Comparison of ENCODE assay signal across 13 cellular contexts in the genomic region with DNA sequence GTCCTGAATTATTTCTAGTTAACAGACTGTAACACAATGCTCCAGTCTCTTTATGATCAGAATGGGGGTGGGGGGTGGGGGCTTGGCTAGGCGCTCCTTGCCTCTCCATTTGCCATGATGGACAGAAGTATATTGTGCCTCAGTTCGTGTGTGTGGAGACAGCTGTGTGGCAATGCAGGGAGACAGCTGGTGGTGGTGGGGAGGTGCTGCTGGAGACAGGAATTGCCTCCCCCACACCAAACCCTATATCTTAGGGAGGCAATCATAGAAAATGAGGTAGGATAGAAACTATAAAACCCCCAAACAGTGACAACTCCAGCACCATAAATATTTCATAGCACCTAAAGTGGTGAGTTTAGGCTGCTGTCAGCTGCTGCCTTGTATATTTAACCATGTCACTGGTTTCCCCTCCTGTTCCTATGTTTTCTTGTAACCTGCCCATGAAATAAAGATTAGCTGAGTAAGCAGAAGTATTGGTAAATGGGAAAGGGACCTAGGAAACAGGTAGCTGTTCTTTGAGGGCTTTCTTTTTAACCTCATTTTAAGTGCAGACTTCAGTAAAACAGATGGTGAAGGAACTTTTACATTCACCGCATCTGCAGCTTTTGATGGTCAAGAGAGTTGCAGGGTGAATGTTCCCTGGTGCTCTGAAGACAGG. TPM values are rescaled to one million over a fixed set of nuclear protein-coding genes. Genes with fewer than 3 reads are reported as not detected.
DNase-seq lines count a peak whose midpoint lies in the region; TF ChIP-seq lines count a peak whose summit lies in the region.
"Had no signal": no experiment of that assay in that cellular context is flagged by ENCODE, and none has a peak within 500 bp of the region (broad histone marks: within the 10 kb centered on the region; RNA-seq: fewer than 3 reads in every experiment).

No MANE protein-coding gene starts in this region.

- no peak overlapping the region for H2AK5ac ChIP-seq in mesenchymal stem cell (ENCODE audit: low read length, severe bottlenecking)

- no peak overlapping the region for H3K4ac ChIP-seq in mesenchymal stem cell (ENCODE audit: low read depth in 1 of 2, low read length in 2 of 2)

- no peaks in the 10 kb centered on the region for H3K9me3 ChIP-seq in mesenchymal stem cell (ENCODE audit: control insufficient read depth, low read length)
- no peaks in the 10 kb centered on the region for H3K9me3 ChIP-seq in smooth muscle cell (replicated peaks; ENCODE audit: low read depth)
- H3K9me3 ChIP-seq: adrenal gland had no signal

- no peak overlapping the region for H2BK12ac ChIP-seq in mesenchymal stem cell (ENCODE audit: low read length in 2 of 2)

- H3K27me3 ChIP-seq in mesenchymal stem cell (ENCODE audit: control insufficient read depth in 1 of 2, insufficient read depth in 1 of 2, low read length in 2 of 2) = peaks cover 11 to 38% of the 10 kb centered on the region in 2 experiments
- H3K27me3 ChIP-seq in smooth muscle cell (ENCODE audit: low read depth) = no peaks in the 10 kb centered on the region
- H3K27me3 ChIP-seq in H7 (ENCODE audit: control insufficient read depth, insufficient read depth, low read length) = peaks cover 57% of the 10 kb centered on the region
- H3K27me3 ChIP-seq: adrenal gland had no signal

- TF ChIP-seq CTCF in smooth muscle cell (IDR thresholded peaks at IDR 0.05; ENCODE audit: borderline replicate concordance, insufficient read depth, poor library complexity, severe bottlenecking) = no peak

- H3K79me2 ChIP-seq in smooth muscle cell (ENCODE audit: low read depth) = peaks cover 46% of the 10 kb centered on the region

- H3K36me3 ChIP-seq in mesenchymal stem cell (ENCODE audit: control insufficient read depth in 1 of 2, insufficient read depth in 2 of 2, low read depth in 1 of 2, low read length in 2 of 2) (no peaks in the 10 kb centered on the region), smooth muscle cell (ENCODE audit: low read depth) (no peaks in the 10 kb centered on the region), H7 (replicated peaks; ENCODE audit: control insufficient read depth, insufficient read depth, low read length) (no peaks in the 10 kb centered on the region)
- H3K36me3 ChIP-seq: adrenal gland had no signal

- H2BK5ac ChIP-seq in mesenchymal stem cell (ENCODE audit: low read depth, low read length, poor library complexity, severe bottlenecking) = no peak overlapping the region

- H3K4me3 ChIP-seq in mesenchymal stem cell (ENCODE audit: insufficient read depth in 1 of 2, low read depth in 1 of 2, low read length in 2 of 2) (no peak overlapping the region), smooth muscle cell (no peak overlapping the region), H7 (ENCODE audit: insufficient read depth, low read depth, low read length) (no peak overlapping the region; the same call in 1 of the 2 replicates)
- H3K4me3 ChIP-seq: adrenal gland had no signal

- H3K23ac ChIP-seq in mesenchymal stem cell (ENCODE audit: low read length in 2 of 2) = no peak overlapping the region

- H3K9ac ChIP-seq in mesenchymal stem cell (ENCODE audit: low read length) (no peak overlapping the region), smooth muscle cell (ENCODE audit: low read depth) (no peak overlapping the region)

- no peak overlapping the region for H3K14ac ChIP-seq in mesenchymal stem cell (ENCODE audit: low read length in 2 of 2)

- H3K18ac ChIP-seq in mesenchymal stem cell (ENCODE audit: low read depth in 1 of 2, low read length in 2 of 2) = no peak overlapping the region

- H4K20me1 ChIP-seq in smooth muscle cell (ENCODE audit: low read depth) = peaks cover 37% of the 10 kb centered on the region

- H2AFZ ChIP-seq in mesenchymal stem cell (ENCODE audit: low read depth, low read length) (no peak overlapping the region), smooth muscle cell (ENCODE audit: low read depth) (no peak overlapping the region)

- peak overlapping the region; percentile 64 for H3K27ac ChIP-seq in caudate nucleus (ENCODE audit: low read depth, low read length)
- H3K27ac ChIP-seq in mesenchymal stem cell (ENCODE audit: low read length, poor library complexity, severe bottlenecking) = no peak overlapping the region
- no peak overlapping the region for H3K27ac ChIP-seq in smooth muscle cell (ENCODE audit: low read depth)
- H3K27ac ChIP-seq: adrenal gland had no signal

- no peak overlapping the region for H2BK120ac ChIP-seq in mesenchymal stem cell (ENCODE audit: low read depth, low read length)

- H3K79me1 ChIP-seq in mesenchymal stem cell (replicated peaks; ENCODE audit: low read length, poor library complexity, severe bottlenecking) = no peaks in the 10 kb centered on the region

- DNase-seq in NCI-H1694 treated with DMSO at 0.1 percent for 48 hours (lab: John Stamatoyannopoulos, UW) = peak; percentile 16
- peak in 1 of 61 donors; percentile 32 for DNase-seq in caudate nucleus (lab: John Stamatoyannopoulos, UW)
- no peak for DNase-seq in mesenchymal stem cell
- DNase-seq in smooth muscle cell (lab: John Stamatoyannopoulos, UW; ENCODE audit: unreplicated experiment) = no peak
- no peak for DNase-seq in H7
- DNase-seq in T1000 (lab: John Stamatoyannopoulos, UW) = no peak
- DNase-seq in NCI-H1436 treated with DMSO at 0.1 percent for 48 hours (lab: John Stamatoyannopoulos, UW) = no peak
- DNase-seq: activated T-cell treated with anti-CD3 and anti-CD28 coated beads, Interleukin-2, amount 50 U/mL, for 1 hour; CD8-positive, alpha-beta T cell; effector CD4-positive, alpha-beta T cell; left colon; NCI-H1417 treated with DMSO at 0.1 percent for 48 hours had no signal

- H4K8ac ChIP-seq in mesenchymal stem cell (ENCODE audit: low read length) = no peak overlapping the region

- no peak overlapping the region for H4K91ac ChIP-seq in mesenchymal stem cell (ENCODE audit: low read length)

- peaks cover 9% of the 10 kb centered on the region for H3F3A ChIP-seq in smooth muscle cell (ENCODE audit: low read depth)

- H3K4me2 ChIP-seq in mesenchymal stem cell (ENCODE audit: low read length, poor library complexity, severe bottlenecking) (no peak overlapping the region), smooth muscle cell (peak overlapping the region; percentile 100)

- peaks cover 32% of the 10 kb centered on the region for H3K4me1 ChIP-seq in mesenchymal stem cell (ENCODE audit: control insufficient read depth, insufficient read depth, low read depth, low read length)
- H3K4me1 ChIP-seq in smooth muscle cell (ENCODE audit: low read depth) = peaks cover 49% of the 10 kb centered on the region

- H2BK15ac ChIP-seq in mesenchymal stem cell (ENCODE audit: low read depth, poor library complexity, severe bottlenecking) = peak overlapping the region; percentile 31

- 83% methylated on average over 2 of the region's 3 CpGs for WGBS in mesenchymal stem cell
- WGBS in smooth muscle cell (ENCODE audit: low lambda C conversion rate) = 84% methylated on average over 3 of the region's 3 CpGs

RNA-seq across cellular contexts. Expression of a gene that starts 3.4 kb away (rescaled TPM):
- polyA plus RNA-seq in mesenchymal stem cell (2013, experiment 1 of 2) = 4.6 TPM
- 4.6 TPM for polyA plus RNA-seq in mesenchymal stem cell (2013, experiment 2 of 2)
- 8.2 and 12.0 TPM in 2 replicates for total RNA-seq in smooth muscle cell
- polyA plus RNA-seq in smooth muscle cell = 8.7 and 15.7 TPM in 2 replicates
- 1.8 and 5.3 TPM in 2 replicates for total RNA-seq in H7 (2014; rRNA removed; shearing (Covaris generic))
